Comparison of ENCODE assay signal across 8 cellular contexts in the genomic region with DNA sequence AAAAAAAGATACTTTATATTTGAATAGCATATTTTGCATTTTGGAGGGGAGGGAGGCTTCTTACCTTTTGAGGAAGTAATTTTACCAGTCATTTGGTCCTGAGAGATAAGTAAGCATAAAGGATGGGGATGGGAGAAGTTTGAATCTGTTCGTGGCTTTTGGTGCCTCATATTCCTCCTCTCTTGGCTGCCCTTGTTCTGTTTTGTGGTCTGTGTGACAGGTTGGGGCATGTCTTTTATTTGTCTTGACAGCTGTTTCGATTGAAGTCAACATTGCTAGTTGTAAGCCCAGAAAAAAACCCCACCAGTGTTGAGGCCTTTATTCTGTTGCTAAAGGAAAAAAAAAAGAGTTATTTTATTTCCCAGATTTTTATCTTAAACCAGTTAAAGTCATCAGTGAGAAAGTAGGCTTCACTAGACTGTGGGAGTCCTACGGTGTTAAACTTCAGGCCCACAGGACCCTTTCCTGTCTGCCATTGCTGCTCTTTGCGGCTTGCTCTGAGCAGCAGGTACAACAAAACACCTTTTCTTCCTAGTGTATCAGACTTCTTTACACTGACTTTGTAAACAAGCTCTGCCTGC. TPM values are rescaled to one million over a fixed set of nuclear protein-coding genes. Genes with fewer than 3 reads are reported as not detected.
DNase-seq lines count a peak whose midpoint lies in the region; ATAC-seq and TF ChIP-seq lines count a peak whose summit lies in the region.

No MANE protein-coding gene starts in this region.

- H3K4me3 ChIP-seq in effector memory CD4-positive, alpha-beta T cell (ENCODE audit: insufficient read depth, low read depth, low read length, poor library complexity, severe bottlenecking) = peak overlapping the region; percentile 15
- H3K4me3 ChIP-seq in suprapubic skin = no peak overlapping the region

- no peak for TF ChIP-seq EP300 in suprapubic skin (IDR thresholded peaks at IDR 0.05)

- ATAC-seq in HG03280 (IDR thresholded peaks at IDR 0.05; ENCODE audit: unreplicated experiment) (peak; percentile 70), GM21423 (IDR thresholded peaks at IDR 0.05; ENCODE audit: unreplicated experiment) (no peak), GM21515 (IDR thresholded peaks at IDR 0.05; ENCODE audit: unreplicated experiment) (no peak)

- DNase-seq in activated gamma-delta T cell treated with Interleukin-2 at 50 U/mL for 16 hours (peak; percentile 46), activated gamma-delta T cell (lab: John Stamatoyannopoulos, UW) (no peak), SHP77 treated with DMSO at 0.1 percent for 48 hours (lab: John Stamatoyannopoulos, UW) (peak; percentile 14), suprapubic skin (ENCODE audit: low spot score in 2 of 2) (no peak)
- DNase-seq in effector memory CD4-positive, alpha-beta T cell = peak; percentile 28 to 51 (median 29)

- TF ChIP-seq CTCF in suprapubic skin (IDR thresholded peaks at IDR 0.05) = no peak

- peaks cover 4% of the 10 kb centered on the region for H3K36me3 ChIP-seq in effector memory CD4-positive, alpha-beta T cell (ENCODE audit: control insufficient read depth, insufficient read depth, low read length)
- H3K36me3 ChIP-seq in suprapubic skin = peaks cover 10% of the 10 kb centered on the region

- H3K4me1 ChIP-seq in effector memory CD4-positive, alpha-beta T cell (ENCODE audit: control insufficient read depth, insufficient read depth, low read length, poor library complexity, severe bottlenecking) = peaks cover 72% of the 10 kb centered on the region
- H3K4me1 ChIP-seq in suprapubic skin = peaks cover 58% of the 10 kb centered on the region

- no peak for TF ChIP-seq POLR2A in suprapubic skin (IDR thresholded peaks at IDR 0.05)

- peak overlapping the region; percentile 70 for H3K27ac ChIP-seq in effector memory CD4-positive, alpha-beta T cell (ENCODE audit: insufficient read depth, low read length, poor library complexity, severe bottlenecking)
- H3K27ac ChIP-seq in suprapubic skin = peak overlapping the region; percentile 78

- H3K27me3 ChIP-seq in effector memory CD4-positive, alpha-beta T cell (replicated peaks; ENCODE audit: control insufficient read depth, insufficient read depth, low read length, poor library complexity, severe bottlenecking) = no peaks in the 10 kb centered on the region
- no peaks in the 10 kb centered on the region for H3K27me3 ChIP-seq in suprapubic skin

- 46% methylated on average over 4 of the region's 4 CpGs for WGBS in suprapubic skin

- H3K9me3 ChIP-seq in effector memory CD4-positive, alpha-beta T cell (ENCODE audit: control insufficient read depth, low read length) = no peaks in the 10 kb centered on the region
- no peaks in the 10 kb centered on the region for H3K9me3 ChIP-seq in suprapubic skin

RNA-seq across cellular contexts. Expression of gene SLC7A6, which starts 11.4 kb away (rescaled TPM):
- 100 to 1,000 TPM in 1 of 4 donors, 10 to 100 TPM in 3; 31.5 to 167 (median 49.0) TPM for total RNA-seq in suprapubic skin

RNA-seq across cellular contexts. Expression of gene PLA2G15, which starts 30.5 kb away (rescaled TPM):
- total RNA-seq in suprapubic skin = 10 to 100 TPM; 11.2 to 26.6 (median 23.6) TPM

RNA-seq across cellular contexts. Expression of gene SLC7A6OS, which starts 35.0 kb away (rescaled TPM):
- 10 to 100 TPM in 2 of 4 donors, 1 to 10 TPM in 2; 8.8 to 18.1 (median 10.1) TPM for total RNA-seq in suprapubic skin

RNA-seq across cellular contexts. Expression of gene PRMT7, which starts 35.1 kb away (rescaled TPM):
- 100 to 1,000 TPM in 1 of 4 donors, 10 to 100 TPM in 3; 38.8 to 101 (median 69.9) TPM for total RNA-seq in suprapubic skin

RNA-seq across cellular contexts. Expression of gene ESRP2, which starts 39.8 kb away (rescaled TPM):
- total RNA-seq in suprapubic skin = 100 to 1,000 TPM in 2 of 4 donors, 10 to 100 TPM in 2; 77.0 to 133 (median 99.7) TPM

Comparison
In these comparisons a context has a peak if more than half of its experiments do, and no peak if none do; other contexts are left out.
1. DNase-seq: peak in activated gamma-delta T cell treated with Interleukin-2 at 50 U/mL for 16 hours (single experiment), SHP77 treated with DMSO at 0.1 percent for 48 hours (single experiment) and effector memory CD4-positive, alpha-beta T cell (3 of 3); none in activated gamma-delta T cell (single experiment) and suprapubic skin (0 of 2).